7 cellular contexts compared by ENCODE assay signal in genomic region chr14:33951183-33951840, GRCh38. TPM values are rescaled to one million over a fixed set of nuclear protein-coding genes. Genes with fewer than 3 reads are reported as not detected.
A peak's percentile ranks its signal among the peaks of the same experiment; 100 is the strongest.
DNase-seq lines count a peak whose midpoint lies in the region; ATAC-seq and TF ChIP-seq lines count a peak whose summit lies in the region.

No MANE protein-coding gene starts in this region.

- no peak for DNase-seq in HCT116 (ENCODE audit: low read depth, low spot score)
- no peak for DNase-seq in SJSA1 (ENCODE audit: low read depth in 1 of 2, low spot score in 2 of 2)
- no peak for DNase-seq in fibroblast of mammary gland (ENCODE audit: low read depth)
- DNase-seq in KBM-7, result no peak
- no peak for DNase-seq in globus pallidus (ENCODE audit: low spot score)

- RAD21 ChIA-PET in HCT116 (lab: Charles Lee; ENCODE audit: low non-redundant PET in 1 of 2, low total read pairs in 2 of 2, uncharacterized antibody in 2 of 2, unreplicated experiment in 2 of 2), result no interaction called here

- no peak overlapping the region for H3K27ac ChIP-seq in HCT116 (ENCODE audit: low read depth, low read length)
- no peak overlapping the region for H3K27ac ChIP-seq in SJSA1
- H3K27ac ChIP-seq in skeletal muscle tissue (ENCODE audit: low read depth, low read length), result peak overlapping the region; percentile 68

- peaks cover 8% of the 10 kb centered on the region; the same call in 1 of the 2 replicates for H3K79me2 ChIP-seq in HCT116 (ENCODE audit: insufficient read depth, low read length)

- no peak for TF ChIP-seq POLR2A in HCT116 (IDR thresholded peaks at IDR 0.05; ENCODE audit: borderline replicate concordance, extremely low read depth, insufficient read depth, insufficient read length)

- ATAC-seq in HCT116 (no peak), GM21528 (IDR thresholded peaks at IDR 0.05; ENCODE audit: low FRiP score, unreplicated experiment) (no peak)

- in situ Hi-C loops in KBM-7 (cut with MboI; ENCODE audit: low pct_unique_long_range_greater_than_20kb, low sequenced_read_pairs), result no loop called here

- POLR2A ChIA-PET in HCT116 (lab: Charles Lee), result interaction anchor here (0.7 kb wide), 1 partner anchor 9 kb away, joined by 3 read pairs; no protein-coding TSS in a partner anchor

- no peaks in the 10 kb centered on the region for H3K9me2 ChIP-seq in HCT116 (ENCODE audit: insufficient read depth)

- no peaks in the 10 kb centered on the region for H3K36me3 ChIP-seq in HCT116 (ENCODE audit: control insufficient read depth in 1 of 2, insufficient read depth in 2 of 2, low read length in 2 of 2)
- H3K36me3 ChIP-seq in SJSA1, result no peaks in the 10 kb centered on the region
- no peaks in the 10 kb centered on the region for H3K36me3 ChIP-seq in skeletal muscle tissue (ENCODE audit: control insufficient read depth in 3 of 3, insufficient read depth in 3 of 3, low read length in 3 of 3)

- TF ChIP-seq RAD21 in HCT116 (IDR thresholded peaks at IDR 0.05; ENCODE audit: low read depth), result no peak

- H3K4me1 ChIP-seq in HCT116 (ENCODE audit: control insufficient read depth in 1 of 2, insufficient read depth in 2 of 2, low read length in 2 of 2), result peaks cover 9 to 28% of the 10 kb centered on the region in 2 experiments
- H3K4me1 ChIP-seq in SJSA1 (replicated peaks), result peaks cover 11% of the 10 kb centered on the region
- peaks cover 14 to 22% (median 17%) of the 10 kb centered on the region in 3 donors for H3K4me1 ChIP-seq in skeletal muscle tissue (ENCODE audit: control insufficient read depth in 3 of 3, insufficient read depth in 3 of 3, low read length in 3 of 3)

- no peaks in the 10 kb centered on the region for H4K20me1 ChIP-seq in HCT116 (ENCODE audit: insufficient read depth)

- peak overlapping the region; percentile 64 to 65 for H3K4me3 ChIP-seq in HCT116 (replicated peaks in 1 of 2; ENCODE audit: low read depth in 1 of 2, low read length in 2 of 2)
- peak overlapping the region; percentile 42 for H3K4me3 ChIP-seq in SJSA1
- peak overlapping the region; percentile 60 for H3K4me3 ChIP-seq in fibroblast of mammary gland (ENCODE audit: control insufficient read depth, low read depth, low read length)
- peak overlapping the region; percentile 67 to 97 (median 92) for H3K4me3 ChIP-seq in skeletal muscle tissue (ENCODE audit: low read length in 3 of 3)

- peak overlapping the region; percentile 81 for H2AFZ ChIP-seq in HCT116 (ENCODE audit: low read depth, low read length, poor library complexity, severe bottlenecking)

- H3K27me3 ChIP-seq in HCT116 (ENCODE audit: insufficient read depth, low read length) (no peaks in the 10 kb centered on the region), SJSA1 (replicated peaks) (peaks cover 22% of the 10 kb centered on the region), skeletal muscle tissue (ENCODE audit: control insufficient read depth in 3 of 3, insufficient read depth in 3 of 3, low read length in 3 of 3) (no peaks in the 10 kb centered on the region)

- H3K9ac ChIP-seq in HCT116 (ENCODE audit: low read length) (peak overlapping the region; percentile 67), skeletal muscle tissue (ENCODE audit: low read depth in 1 of 3, low read length in 3 of 3) (peak overlapping the region; percentile 35 to 86 (median 59))

- CTCF ChIA-PET in HCT116 (lab: Charles Lee), result no interaction called here

- intact Hi-C loops in HCT116 (cut with micrococcal nuclease), result loop anchor here (5.0 kb wide), 1 partner anchor 131 kb away; no protein-coding TSS in a partner anchor

- TF ChIP-seq CTCF in HCT116 (IDR thresholded peaks at IDR 0.05 in 2 of 3, conservative IDR thresholded peaks at IDR 0.05 in 1 of 3; ENCODE audit: borderline replicate concordance in 1 of 3, insufficient read depth in 1 of 3, low read depth in 2 of 3, low read length in 2 of 3) (no peak), fibroblast of mammary gland (conservative IDR thresholded peaks at IDR 0.05; ENCODE audit: control insufficient read depth, insufficient read depth, low read depth, low read length) (no peak)

- BruUV-seq in HCT116 (replicated peaks; lab: Mats Ljungman, UMichigan), result no TSS peak

- H3K4me2 ChIP-seq in HCT116 (ENCODE audit: low read length), result peak overlapping the region; percentile 70

- H3K9me3 ChIP-seq in HCT116 (ENCODE audit: control insufficient read depth in 1 of 2, insufficient read depth in 1 of 2, low read depth in 1 of 2, low read length in 2 of 2) (no peaks in the 10 kb centered on the region), SJSA1 (replicated peaks) (no peaks in the 10 kb centered on the region; the same call in none of the 2 replicates), skeletal muscle tissue (ENCODE audit: control insufficient read depth in 3 of 3, low read length in 3 of 3) (no peaks in the 10 kb centered on the region)

TF ChIP-seq in HCT116, 20 proteins besides CTCF, POLR2A, EP300 and RAD21:
- TF ChIP-seq CEBPB (IDR thresholded peaks at IDR 0.05; ENCODE audit: low read depth), result no peak
- TF ChIP-seq SRF (IDR thresholded peaks at IDR 0.05; ENCODE audit: low read depth), result no peak
- TF ChIP-seq FOSL1 (IDR thresholded peaks at IDR 0.05; ENCODE audit: low read depth), result no peak
- no peak for TF ChIP-seq MAX (IDR thresholded peaks at IDR 0.05)
- TF ChIP-seq EZH2phosphoT487 (IDR thresholded peaks at IDR 0.05; ENCODE audit: borderline replicate concordance), result no peak
- TF ChIP-seq EGR1 (IDR thresholded peaks at IDR 0.05; ENCODE audit: low read depth), result no peak
- TF ChIP-seq YY1 (IDR thresholded peaks at IDR 0.05; ENCODE audit: extremely low read depth, insufficient replicate concordance, low read depth, low read length), result no peak
- no peak for TF ChIP-seq ZFX (IDR thresholded peaks at IDR 0.05)
- no peak for TF ChIP-seq JUND (IDR thresholded peaks at IDR 0.05)
- TF ChIP-seq TCF7L2 (IDR thresholded peaks at IDR 0.05; ENCODE audit: borderline replicate concordance, extremely low read depth, insufficient read depth, insufficient read length), result no peak
- TF ChIP-seq SIN3A (IDR thresholded peaks at IDR 0.05; ENCODE audit: low read depth), result no peak
- TF ChIP-seq ELF1 (IDR thresholded peaks at IDR 0.05; ENCODE audit: borderline replicate concordance, low read depth), result no peak

RNA-seq across cellular contexts. Expression of gene EGLN3, which starts 0.4 kb away (rescaled TPM):
- total RNA-seq in HCT116 (2021; ENCODE audit: unreplicated experiment) (13.6 TPM), skeletal muscle tissue (60.0 TPM)
- polyA plus RNA-seq in HCT116 (2012), result 15.2 and 17.9 TPM in 2 replicates
- 1.8 and 3.1 TPM in 2 replicates for total RNA-seq in SJSA1 (2014; rRNA removed; shearing (Covaris generic))

Comparison
In these comparisons a context has a peak if more than half of its experiments do, and no peak if none do; other contexts are left out.
1. H3K4me3 ChIP-seq: peak in every context shown above with its lines; median percentile 92 in skeletal muscle tissue; 64 in HCT116; 60 in fibroblast of mammary gland; 42 in SJSA1.